In the genomic region with DNA sequence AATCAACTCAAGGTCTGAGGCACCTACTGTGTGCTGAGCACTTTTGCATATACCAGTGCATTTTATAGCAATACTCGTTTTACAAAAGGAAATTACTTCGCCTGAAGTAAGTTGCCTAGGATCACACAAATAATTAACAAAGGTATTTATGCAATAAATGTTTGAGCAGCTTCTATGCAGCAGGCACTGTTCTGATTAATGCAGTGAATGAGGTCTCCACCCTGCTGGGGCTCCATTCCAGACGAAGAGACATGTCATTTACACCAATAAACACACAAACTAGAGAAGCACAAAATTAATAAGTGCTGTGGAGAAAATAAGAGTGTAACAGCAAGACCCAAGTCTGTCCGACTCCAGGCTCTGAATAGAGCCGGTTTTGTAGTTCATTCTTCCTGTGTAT, we compare ENCODE assay signal across 9 cellular contexts. TPM values are rescaled to one million over a fixed set of nuclear protein-coding genes. Genes with fewer than 3 reads are reported as not detected.
A peak's percentile ranks its signal among the peaks of the same experiment; 100 is the strongest.
DNase-seq lines count a peak whose midpoint lies in the region; FAIRE-seq and TF ChIP-seq lines count a peak whose summit lies in the region.
"Had no signal": no experiment of that assay in that cellular context is flagged by ENCODE, and none has a peak within 500 bp of the region (broad histone marks: within the 10 kb centered on the region; RNA-seq: fewer than 3 reads in every experiment).

No MANE protein-coding gene starts in this region.

- WGBS in HUES64: 76% methylated on average over 5 of the region's 5 CpGs

- CTCF ChIA-PET in OCI-LY7 (lab: Charles Lee; ENCODE audit: unreplicated experiment): interaction anchor here (0.6 kb wide), 2 partner anchors 150 to 1690 kb away, joined by 3 to 4 read pairs; no protein-coding TSS in a partner anchor

- H3K27ac Mint-ChIP-seq in CD14-positive monocyte (no peak overlapping the region), nephron (no peak overlapping the region)

- peak overlapping the region; percentile 39 for H3K4me3 ChIP-seq in HUES64 (ENCODE audit: low read length)
- H3K4me3 ChIP-seq in duodenal mucosa (ENCODE audit: low read depth in 1 of 2, low read length in 2 of 2): peak overlapping the region; percentile 24 to 60
- H3K4me3 ChIP-seq in Karpas-422 (ENCODE audit: low read length): no peak overlapping the region
- no peak overlapping the region for H3K4me3 ChIP-seq in OCI-LY7 (ENCODE audit: low read depth, low read length, poor library complexity, severe bottlenecking)

- peak overlapping the region; percentile 64 to 75 for H3K4me3 Mint-ChIP-seq in CD14-positive monocyte
- H3K4me3 Mint-ChIP-seq in nephron: peak overlapping the region; percentile 55 to 72 (median 71)

- H3K4me2 ChIP-seq in Karpas-422 (ENCODE audit: low read depth, low read length, poor library complexity, severe bottlenecking) (no peak overlapping the region), OCI-LY7 (ENCODE audit: low read length) (no peak overlapping the region)

- POLR2A ChIA-PET in OCI-LY7 (lab: Charles Lee): no interaction called here

- TF ChIP-seq CTCF in CD14-positive monocyte (IDR thresholded peaks at IDR 0.05) (no peak), nephron (IDR thresholded peaks at IDR 0.05; ENCODE audit: unreplicated experiment in 3 of 3) (no peak), OCI-LY7 (conservative IDR thresholded peaks at IDR 0.05; ENCODE audit: low read length) (no peak)

- H3K4me1 Mint-ChIP-seq in CD14-positive monocyte (peaks cover 14% of the 10 kb centered on the region), nephron (no peaks in the 10 kb centered on the region)

- H3K36me3 ChIP-seq in HUES64 (ENCODE audit: insufficient read depth, low read length) (no peaks in the 10 kb centered on the region), duodenal mucosa (ENCODE audit: control insufficient read depth in 1 of 2, insufficient read depth in 2 of 2, low read length in 2 of 2) (no peaks in the 10 kb centered on the region), Karpas-422 (ENCODE audit: insufficient read depth, low read length) (no peaks in the 10 kb centered on the region), OCI-LY7 (ENCODE audit: insufficient read depth, low read length) (no peaks in the 10 kb centered on the region)

- intact Hi-C loops in CD14-positive monocyte (cut with micrococcal nuclease) (no loop called here), OCI-LY7 (cut with micrococcal nuclease; ENCODE audit: unreplicated experiment) (no loop called here)

- no peaks in the 10 kb centered on the region for H3K36me3 Mint-ChIP-seq in CD14-positive monocyte
- no peaks in the 10 kb centered on the region for H3K36me3 Mint-ChIP-seq in nephron (ENCODE audit: low read depth)

- H2AFZ ChIP-seq in Karpas-422 (ENCODE audit: low read length) (no peak overlapping the region), OCI-LY7 (ENCODE audit: low read length) (no peak overlapping the region)

- H3K27me3 Mint-ChIP-seq in CD14-positive monocyte (ENCODE audit: low read depth in 3 of 3) (peaks cover 3 to 21% (median 11%) of the 10 kb centered on the region in 3 donors), nephron (ENCODE audit: low read depth) (peaks cover 14% of the 10 kb centered on the region)

- H3K9me2 ChIP-seq in Karpas-422 (replicated peaks; ENCODE audit: insufficient read depth, low read length) (no peaks in the 10 kb centered on the region), OCI-LY7 (ENCODE audit: insufficient read depth, low read length) (no peaks in the 10 kb centered on the region)

- H3K9ac ChIP-seq in HUES64 (ENCODE audit: low read depth, low read length) (no peak overlapping the region), duodenal mucosa (ENCODE audit: low read depth in 1 of 2, low read length in 2 of 2) (no peak overlapping the region), Karpas-422 (ENCODE audit: low read length) (no peak overlapping the region)

- DNase-seq in CD14-positive monocyte (ENCODE audit: low spot score): no peak
- DNase-seq in epidermal melanocyte (ENCODE audit: insufficient read length, low spot score): no peak
- DNase-seq in H54 (ENCODE audit: insufficient read length, low spot score): no peak
- no peak for DNase-seq in Karpas-422
- no peak for DNase-seq in OCI-LY7 (ENCODE audit: low spot score)
- DNase-seq: DND-41 had no signal

- BruUV-seq in OCI-LY7 (replicated peaks; lab: Mats Ljungman, UMichigan): no TSS peak

- H3K9me3 ChIP-seq in HUES64 (ENCODE audit: insufficient read depth, low read depth, low read length): no peaks in the 10 kb centered on the region
- H3K9me3 ChIP-seq in duodenal mucosa (ENCODE audit: control insufficient read depth in 1 of 2, low read length in 2 of 2): no peaks in the 10 kb centered on the region
- H3K9me3 ChIP-seq in Karpas-422 (ENCODE audit: low read length): no peaks in the 10 kb centered on the region
- no peaks in the 10 kb centered on the region for H3K9me3 ChIP-seq in OCI-LY7 (ENCODE audit: low read length)

- no peaks in the 10 kb centered on the region for H3K9me3 Mint-ChIP-seq in CD14-positive monocyte
- no peaks in the 10 kb centered on the region for H3K9me3 Mint-ChIP-seq in nephron

- no peaks in the 10 kb centered on the region for H3K79me2 ChIP-seq in Karpas-422 (ENCODE audit: low read length)
- H3K79me2 ChIP-seq in OCI-LY7 (ENCODE audit: insufficient read depth, low read depth, low read length): no peaks in the 10 kb centered on the region

- no peak for TF ChIP-seq POLR2A in H54 (IDR thresholded peaks at IDR 0.05; ENCODE audit: low read depth, low read length)

- H4K20me1 ChIP-seq in Karpas-422 (ENCODE audit: insufficient read depth, low read depth, low read length): no peaks in the 10 kb centered on the region
- no peaks in the 10 kb centered on the region for H4K20me1 ChIP-seq in OCI-LY7 (ENCODE audit: insufficient read depth, low read length)

- no peaks in the 10 kb centered on the region for H3K4me1 ChIP-seq in HUES64 (ENCODE audit: insufficient read depth, low read length)
- peaks cover 0 to 9% of the 10 kb centered on the region in 2 donors for H3K4me1 ChIP-seq in duodenal mucosa (ENCODE audit: control insufficient read depth in 1 of 2, insufficient read depth in 2 of 2, low read length in 2 of 2)
- H3K4me1 ChIP-seq in Karpas-422 (ENCODE audit: low read length): no peaks in the 10 kb centered on the region
- no peaks in the 10 kb centered on the region for H3K4me1 ChIP-seq in OCI-LY7 (ENCODE audit: insufficient read depth, low read length, poor library complexity, severe bottlenecking)

- H3K27me3 ChIP-seq in HUES64 (ENCODE audit: insufficient read depth, low read length) (peaks cover 15% of the 10 kb centered on the region), duodenal mucosa (ENCODE audit: control insufficient read depth in 1 of 2, insufficient read depth in 2 of 2, low read length in 2 of 2) (peaks cover 4% of the 10 kb centered on the region in 2 donors), Karpas-422 (ENCODE audit: low read length) (no peaks in the 10 kb centered on the region)

- FAIRE-seq in H54 (lab: Jason Lieb, UNC): no peak

- no peak overlapping the region for H3K27ac ChIP-seq in HUES64 (ENCODE audit: low read depth, low read length)
- no peak overlapping the region for H3K27ac ChIP-seq in duodenal mucosa (ENCODE audit: low read depth, low read length)
- H3K27ac ChIP-seq in Karpas-422 (ENCODE audit: low read length): no peak overlapping the region
- H3K27ac ChIP-seq in OCI-LY7 (ENCODE audit: low read depth, low read length, poor library complexity, severe bottlenecking): no peak overlapping the region

RNA-seq across cellular contexts. Expression of a gene that starts 17.5 kb away (rescaled TPM):
- not detected for polyA plus RNA-seq in CD14-positive monocyte
- not detected for polyA plus RNA-seq in HUES64 (2013, experiment 1 of 2)
- polyA plus RNA-seq in HUES64 (2013, experiment 2 of 2): not detected
- total RNA-seq in Karpas-422 (2014; rRNA removed; shearing (Covaris generic); ENCODE audit: low replicate concordance): not detected in 2 replicates
- not detected in 2 replicates for total RNA-seq in OCI-LY7 (2014; rRNA removed; shearing (Covaris generic))
- not detected in 2 replicates for total RNA-seq in OCI-LY7 (2022)

Comparison
In these comparisons a context has a peak if more than half of its experiments do, and no peak if none do; other contexts are left out.
1. H3K4me3 ChIP-seq: peak in HUES64 (single experiment) and duodenal mucosa (2 of 2); none in Karpas-422 (single experiment) and OCI-LY7 (single experiment).